1 cellular context compared by ENCODE assay signal in genomic region chr5:172766287-172767104, GRCh38.
TF ChIP-seq lines count a peak whose summit lies in the region.

No MANE protein-coding gene starts in this region.

TF ChIP-seq in HepG2, 621 proteins besides CTCF, POLR2A, EP300 and RAD21 (continued from another document and continues in another):
- no peak for TF ChIP-seq HNF1A (IDR thresholded peaks at IDR 0.05; ENCODE audit: low read depth)
- TF ChIP-seq HNF1A (CRISPR knock-in tag; IDR thresholded peaks at IDR 0.05; ENCODE audit: borderline replicate concordance), result peak; percentile 28; the same call in 1 of the 2 replicates
- TF ChIP-seq SALL1 (CRISPR knock-in tag; IDR thresholded peaks at IDR 0.05), result peak; percentile 70
- 0 out of 2 replicates have a peak, but pooled peaks have one; percentile 45 for TF ChIP-seq TBX2 (CRISPR knock-in tag; IDR thresholded peaks at IDR 0.05; ENCODE audit: borderline replicate concordance)
- TF ChIP-seq ZNF274 (CRISPR knock-in tag; IDR thresholded peaks at IDR 0.05), result no peak
- TF ChIP-seq RARA (CRISPR knock-in tag; IDR thresholded peaks at IDR 0.05), result peak; percentile 96
- TF ChIP-seq ZNF205 (CRISPR knock-in tag; IDR thresholded peaks at IDR 0.05), result peak; percentile 42; the same call in 1 of the 2 replicates
- 0 out of 2 replicates have a peak, but pooled peaks have one; percentile 23 for TF ChIP-seq ARID3A (IDR thresholded peaks at IDR 0.05; ENCODE audit: low read depth, low read length)
- TF ChIP-seq MTF2 (CRISPR knock-in tag; IDR thresholded peaks at IDR 0.05; ENCODE audit: borderline replicate concordance), result no peak
- peak; percentile 76 for TF ChIP-seq FOXA3 (CRISPR knock-in tag; IDR thresholded peaks at IDR 0.05)
- no peak for TF ChIP-seq NR2F6 (IDR thresholded peaks at IDR 0.05)
- peak; percentile 74 for TF ChIP-seq NR2F6 (CRISPR knock-in tag; IDR thresholded peaks at IDR 0.05)
- TF ChIP-seq IRF2 (CRISPR knock-in tag; IDR thresholded peaks at IDR 0.05), result peak; percentile 72; the same call in 1 of the 2 replicates
- peak; percentile 71 for TF ChIP-seq POLR2G (IDR thresholded peaks at IDR 0.05; ENCODE audit: low read depth, low read length)
- no peak for TF ChIP-seq ZUFSP (CRISPR knock-in tag; IDR thresholded peaks at IDR 0.05; ENCODE audit: borderline replicate concordance)
- peak; percentile 65 for TF ChIP-seq ZNF878 (CRISPR knock-in tag; IDR thresholded peaks at IDR 0.05)
- TF ChIP-seq ZNF121 (CRISPR knock-in tag; IDR thresholded peaks at IDR 0.05), result no peak
- TF ChIP-seq GATAD2A (CRISPR knock-in tag; IDR thresholded peaks at IDR 0.05), result peak; percentile 81
- peak; percentile 59; the same call in 1 of the 2 replicates for TF ChIP-seq FOXJ3 (CRISPR knock-in tag; IDR thresholded peaks at IDR 0.05; ENCODE audit: borderline replicate concordance)
- TF ChIP-seq SP5 (CRISPR knock-in tag; IDR thresholded peaks at IDR 0.05; ENCODE audit: borderline replicate concordance, low read depth), result peak; percentile 50; the same call in 1 of the 2 replicates
- TF ChIP-seq NR0B2 (CRISPR knock-in tag; IDR thresholded peaks at IDR 0.05), result no peak
- TF ChIP-seq KLF16 (CRISPR knock-in tag; IDR thresholded peaks at IDR 0.05), result peak in 1 of 2 experiments; percentile 54; a peak in 1 of 4 replicates
- no peak for TF ChIP-seq ZNF746 (CRISPR knock-in tag; IDR thresholded peaks at IDR 0.05)
- TF ChIP-seq ESRRA (CRISPR knock-in tag; IDR thresholded peaks at IDR 0.05; ENCODE audit: low read depth), result peak; percentile 87
- TF ChIP-seq SOX6 (IDR thresholded peaks at IDR 0.05), result no peak
- peak; percentile 84 for TF ChIP-seq SOX6 (CRISPR knock-in tag; IDR thresholded peaks at IDR 0.05)
- no peak for TF ChIP-seq ZNF136 (CRISPR knock-in tag; IDR thresholded peaks at IDR 0.05; ENCODE audit: low read depth)
- peak; percentile 32; the same call in 1 of the 3 replicates for TF ChIP-seq MXI1 (IDR thresholded peaks at IDR 0.05; ENCODE audit: borderline replicate concordance, low read depth, low read length)
- TF ChIP-seq PAXIP1 (CRISPR knock-in tag; conservative IDR thresholded peaks at IDR 0.05), result peak; percentile 71
- TF ChIP-seq FOXO4 (CRISPR knock-in tag; conservative IDR thresholded peaks at IDR 0.05), result no peak
- no peak for TF ChIP-seq TBX3 (IDR thresholded peaks at IDR 0.05; ENCODE audit: borderline replicate concordance)
- no peak for TF ChIP-seq HIVEP1 (CRISPR knock-in tag; IDR thresholded peaks at IDR 0.05)
- TF ChIP-seq PRDM10 (CRISPR knock-in tag; IDR thresholded peaks at IDR 0.05; ENCODE audit: low read depth), result 0 out of 2 replicates have a peak, but pooled peaks have one; percentile 29
- TF ChIP-seq ZNF670 (CRISPR knock-in tag; IDR thresholded peaks at IDR 0.05; ENCODE audit: borderline replicate concordance), result 0 out of 2 replicates have a peak, but pooled peaks have one; percentile 1
- no peak for TF ChIP-seq SP4 (CRISPR knock-in tag; IDR thresholded peaks at IDR 0.05)
- TF ChIP-seq SMAD3 (CRISPR knock-in tag; IDR thresholded peaks at IDR 0.05), result peak; percentile 58; the same call in 1 of the 2 replicates
- no peak for TF ChIP-seq ZNF598 (CRISPR knock-in tag; IDR thresholded peaks at IDR 0.05; ENCODE audit: borderline replicate concordance)
- peak; percentile 35; the same call in 1 of the 2 replicates for TF ChIP-seq REPIN1 (CRISPR knock-in tag; IDR thresholded peaks at IDR 0.05; ENCODE audit: borderline replicate concordance, low read depth)
- TF ChIP-seq THRA (CRISPR knock-in tag; IDR thresholded peaks at IDR 0.05; ENCODE audit: borderline replicate concordance), result peak; percentile 87; the same call in 1 of the 2 replicates
- no peak; the same call in 1 of the 2 replicates for TF ChIP-seq FOXO1 (CRISPR knock-in tag; IDR thresholded peaks at IDR 0.05)
- TF ChIP-seq HOMEZ (CRISPR knock-in tag; IDR thresholded peaks at IDR 0.05; ENCODE audit: low read depth), result 0 out of 2 replicates have a peak, but pooled peaks have one; percentile 35
- TF ChIP-seq ZNF335 (CRISPR knock-in tag; IDR thresholded peaks at IDR 0.05), result 0 out of 2 replicates have a peak, but pooled peaks have one; percentile 69
- no peak for TF ChIP-seq HHEX (CRISPR knock-in tag; IDR thresholded peaks at IDR 0.05)
